In genomic region chr17:1764705-1765104, GRCh38 we compare ENCODE assay signal across 1 cellular context.
TF ChIP-seq lines count a peak whose summit lies in the region.

No MANE protein-coding gene starts in this region.

TF ChIP-seq in liver, 16 proteins besides CTCF, POLR2A, EP300 and RAD21:
- TF ChIP-seq HNF4A (conservative IDR thresholded peaks at IDR 0.05) (peak in 1 of 2 donors; percentile 1), EGR1 (IDR thresholded peaks at IDR 0.05; ENCODE audit: low read depth in 2 of 2) (peak in 1 of 2 donors; percentile 33)
TF ChIP-seq in liver: peak in this region for 2; not testable (repeated sequence) for 14.
